ENCODE assay signal across 9 cellular contexts in the genomic region with DNA sequence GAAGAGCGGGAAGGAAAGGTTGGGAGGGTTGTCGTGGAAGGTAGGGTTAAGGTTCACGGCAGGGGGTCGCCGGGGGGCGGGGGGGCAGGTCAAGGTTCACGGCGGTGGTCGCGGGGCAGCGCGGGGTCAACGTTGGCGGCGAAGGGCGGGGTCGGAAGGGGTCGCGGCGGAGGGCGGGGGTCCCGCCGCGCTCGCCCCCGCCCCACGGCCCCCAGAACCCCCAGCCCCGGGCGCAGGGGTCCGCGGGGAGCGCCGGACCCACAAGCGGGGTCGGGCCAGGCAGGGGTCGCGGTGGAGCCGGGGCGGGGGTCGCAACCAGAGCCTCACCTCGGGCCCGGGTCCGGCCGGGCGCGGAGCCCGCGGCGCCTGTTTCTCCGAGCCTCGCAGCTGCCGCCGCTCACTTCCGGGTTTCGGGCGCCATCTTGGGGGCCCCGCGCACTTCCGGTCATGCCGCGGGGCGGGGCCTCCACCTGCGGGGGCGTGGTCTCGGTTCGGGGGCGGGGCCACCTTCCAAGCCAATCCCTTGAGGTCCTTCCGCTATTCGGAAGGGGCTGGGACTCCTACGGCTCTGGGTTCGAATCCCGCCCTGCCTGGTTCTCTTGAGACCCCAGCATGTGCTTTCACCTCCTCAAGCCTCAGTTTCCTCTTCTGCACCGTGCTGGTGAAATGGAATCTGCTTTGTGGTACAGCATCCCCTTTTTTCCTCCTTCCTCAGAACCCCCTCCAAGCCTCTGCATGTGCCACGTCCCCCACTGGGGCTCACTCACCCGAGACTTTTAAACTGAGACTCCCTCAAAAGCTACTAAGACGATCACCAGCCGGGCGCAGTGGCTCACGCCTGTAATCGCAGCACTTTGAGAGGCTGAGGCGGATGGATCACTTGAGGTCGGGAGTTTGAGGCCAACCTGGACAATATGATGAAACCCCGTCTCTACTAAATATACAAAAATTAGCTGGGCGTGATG. TPM values are rescaled to one million over a fixed set of nuclear protein-coding genes. Genes with fewer than 3 reads are reported as not detected.
DNase-seq lines count a peak whose midpoint lies in the region; ATAC-seq, FAIRE-seq and TF ChIP-seq lines count a peak whose summit lies in the region.
"Had no signal": no experiment of that assay in that cellular context is flagged by ENCODE, and none has a peak within 500 bp of the region (broad histone marks: within the 10 kb centered on the region; RNA-seq: fewer than 3 reads in every experiment).

Gene SBNO2 (minus strand): TSS at position 424 of the 965 bp plus-strand sequence. CDS start 19,992 bp downstream, outside the sequence.

- H2BK15ac ChIP-seq in H1 (ENCODE audit: low read length) (peak within 1 kb of the TSS; percentile 72; the same call in 1 of the 2 replicates), mesendoderm (replicated peaks; ENCODE audit: low read depth) (no peak within 1 kb of the TSS)

- peaks cover 29% of the 10 kb centered on the region for H3K36me3 ChIP-seq in NT2/D1 (ENCODE audit: insufficient read depth, insufficient read length, low read length)
- H3K36me3 ChIP-seq in H1 (ENCODE audit: control insufficient read depth in 2 of 4, insufficient read depth in 4 of 4, low read length in 3 of 4): peaks cover 0 to 2% (median 0%) of the 10 kb centered on the region in 4 experiments; a peak in 1 of 8 replicates
- H3K36me3 ChIP-seq in mesendoderm (ENCODE audit: control insufficient read depth, insufficient read depth, low read length): no peaks in the 10 kb centered on the region

- H3K4me3 ChIP-seq in HL-60 (replicated peaks; ENCODE audit: insufficient read depth, low read length) (peak within 1 kb of the TSS; percentile 83), NT2/D1 (ENCODE audit: insufficient read length, low read depth) (peak within 1 kb of the TSS; percentile 84), H1 (ENCODE audit: extremely low read depth in 1 of 4, insufficient read depth in 2 of 4, low read depth in 3 of 4, low read length in 4 of 4) (peak within 1 kb of the TSS; percentile 72 to 100 (median 78)), mesendoderm (ENCODE audit: low read length) (peak within 1 kb of the TSS; percentile 86)

- DNase-seq in NCI-H187 (lab: John Stamatoyannopoulos, UW): peak; percentile 79 to 88
- DNase-seq in NCI-H187 treated with DMSO at 0.1 percent for 48 hours (lab: John Stamatoyannopoulos, UW): no peak
- peak; percentile 75 to 87 for DNase-seq in HL-60 (ENCODE audit: low read depth in 1 of 2, low spot score in 1 of 2)
- DNase-seq in NT2/D1 (ENCODE audit: low read depth, low spot score): peak; percentile 83
- peak; percentile 93 for DNase-seq in activated CD8-positive, alpha-beta memory T cell treated with anti-CD3 and anti-CD28 coated beads, Interleukin-2, amount 10 ng/mL, durations not matched to agents 7 days and 5 days
- DNase-seq in H1 (ENCODE audit: low read depth in 1 of 2, low spot score in 2 of 2): peak; percentile 70 to 100
- peak; percentile 91 for DNase-seq in mesendoderm
- DNase-seq in stimulated activated CD8-positive, alpha-beta memory T cell treated with anti-CD3 and anti-CD28 coated beads, Interleukin-12 subunit alpha, Interleukin-12 subunit beta, amount 100 ng/mL, for 4 hours (ENCODE audit: low read depth): peak; percentile 79

- H2BK5ac ChIP-seq in H1 (ENCODE audit: low read depth, low read length): peak within 1 kb of the TSS; percentile 71; the same call in 1 of the 2 replicates
- H2BK5ac ChIP-seq in mesendoderm (ENCODE audit: low read length): no peak within 1 kb of the TSS

- H3K79me2 ChIP-seq in H1 (ENCODE audit: control insufficient read depth in 1 of 2, insufficient read depth in 2 of 2, low read length in 2 of 2) (peaks cover 10 to 44% of the 10 kb centered on the region in 2 experiments), mesendoderm (ENCODE audit: control insufficient read depth, insufficient read depth, low read length) (peaks cover 39% of the 10 kb centered on the region)

- H2BK120ac ChIP-seq in H1 (replicated peaks; ENCODE audit: low read depth, low read length) (peak within 1 kb of the TSS; percentile 79), mesendoderm (ENCODE audit: low read depth, low read length) (peak within 1 kb of the TSS; percentile 39)

- peaks cover 14% of the 10 kb centered on the region for H3K23me2 ChIP-seq in H1 (ENCODE audit: low read depth, low read length)

- H4K8ac ChIP-seq in H1 (ENCODE audit: extremely low read depth, insufficient read depth, low read length): peak within 1 kb of the TSS; percentile 81
- peak within 1 kb of the TSS; percentile 87 for H4K8ac ChIP-seq in mesendoderm (ENCODE audit: low read depth, low read length)

- TF ChIP-seq EP300 in H1 (IDR thresholded peaks at IDR 0.05; ENCODE audit: borderline replicate concordance in 1 of 2, low read depth in 2 of 2, low read length in 2 of 2): no peak

- no peaks in the 10 kb centered on the region for H3K27me3 ChIP-seq in HL-60 (ENCODE audit: insufficient read depth, poor library complexity, severe bottlenecking)
- no peaks in the 10 kb centered on the region for H3K27me3 ChIP-seq in NT2/D1 (ENCODE audit: insufficient read depth, insufficient read length)
- no peaks in the 10 kb centered on the region; a peak in 1 of 7 replicates for H3K27me3 ChIP-seq in H1 (replicated peaks in 1 of 4; ENCODE audit: control insufficient read depth in 3 of 4, extremely low read depth in 1 of 4, insufficient read depth in 3 of 4, low read length in 3 of 4)
- H3K27me3 ChIP-seq in mesendoderm (ENCODE audit: insufficient read depth, low read length, poor library complexity): no peaks in the 10 kb centered on the region

- TF ChIP-seq RAD21 in H1 (IDR thresholded peaks at IDR 0.05 in 1 of 2, conservative IDR thresholded peaks at IDR 0.05 in 1 of 2; ENCODE audit: low read depth in 2 of 2, low read length in 2 of 2): no peak

- H3K4me1 ChIP-seq in NT2/D1 (ENCODE audit: insufficient read depth, insufficient read length) (peaks cover 38% of the 10 kb centered on the region), H1 (replicated peaks in 1 of 4; ENCODE audit: control insufficient read depth in 3 of 4, insufficient read depth in 4 of 4, low read length in 3 of 4) (peaks cover 0 to 26% (median 14%) of the 10 kb centered on the region in 4 experiments; a peak in 5 of 7 replicates), mesendoderm (ENCODE audit: control insufficient read depth, low read depth, low read length) (peaks cover 2% of the 10 kb centered on the region)

- H3K27ac Mint-ChIP-seq in activated CD8-positive, alpha-beta memory T cell treated with anti-CD3 and anti-CD28 coated beads, Interleukin-2, amount 10 ng/mL, durations not matched to agents 7 days and 5 days: peak within 1 kb of the TSS; percentile 93

- peak within 1 kb of the TSS; percentile 71 for H3K18ac ChIP-seq in H1 (ENCODE audit: extremely low read depth, low read length)
- peak within 1 kb of the TSS; percentile 86 for H3K18ac ChIP-seq in mesendoderm (ENCODE audit: low read length)

- H3K23ac ChIP-seq in H1 (ENCODE audit: insufficient read length) (no peak within 1 kb of the TSS), mesendoderm (ENCODE audit: low read length) (peak within 1 kb of the TSS; percentile 45)

- peak within 1 kb of the TSS; percentile 90 for H3K4me3 Mint-ChIP-seq in activated CD8-positive, alpha-beta memory T cell treated with anti-CD3 and anti-CD28 coated beads, Interleukin-2, amount 10 ng/mL, durations not matched to agents 7 days and 5 days

- H3K27me3 Mint-ChIP-seq in activated CD8-positive, alpha-beta memory T cell treated with anti-CD3 and anti-CD28 coated beads, Interleukin-2, amount 10 ng/mL, durations not matched to agents 7 days and 5 days: no peaks in the 10 kb centered on the region

- H2BK20ac ChIP-seq in H1 (ENCODE audit: low read length): peak within 1 kb of the TSS; percentile 32; the same call in 1 of the 2 replicates

- 39% methylated on average over 30 of the region's 84 CpGs; no CpG with 5 or more reads in 1 of the 2 experiments for WGBS in H1 (ENCODE audit: extremely low coverage in 1 of 2, insufficient coverage in 1 of 2, insufficient read length in 1 of 2, insufficient replicate concordance in 2 of 2, low coverage in 1 of 2, low lambda C conversion rate in 2 of 2, missing lambda C conversion rate in 1 of 2), 2 experiments
- no CpG with 5 or more reads among the region's 84 CpGs for WGBS in mesendoderm (ENCODE audit: extremely low coverage, insufficient coverage, low lambda C conversion rate)

- H3K9ac ChIP-seq in NT2/D1 (ENCODE audit: insufficient read length, low read depth) (peak within 1 kb of the TSS; percentile 98), H1 (replicated peaks in 1 of 4; ENCODE audit: extremely low read depth in 1 of 4, low read depth in 3 of 4, low read length in 3 of 4) (peak within 1 kb of the TSS; percentile 48 to 77 (median 53); a peak in 6 of 7 replicates), mesendoderm (ENCODE audit: low read length) (peak within 1 kb of the TSS; percentile 95)

- CTCF ChIA-PET in activated CD8-positive, alpha-beta memory T cell treated with anti-CD3 and anti-CD28 coated beads, Interleukin-2, amount 10 ng/mL, durations not matched to agents 7 days and 5 days (lab: Charles Lee): interaction anchor here (1.0 to 1.3 kb wide), 3 partner anchors 43 to 70 kb away, joined by 3 to 5 read pairs (median 3); no protein-coding TSS in a partner anchor
- CTCF ChIA-PET in H1 (lab: Charles Lee; ENCODE audit: partially characterized antibody): interaction anchor here (3.7 kb wide), 1 partner anchor 61 kb away, joined by 17 read pairs; no protein-coding TSS in a partner anchor

- peaks cover 6% of the 10 kb centered on the region for H3K36me3 Mint-ChIP-seq in activated CD8-positive, alpha-beta memory T cell treated with anti-CD3 and anti-CD28 coated beads, Interleukin-2, amount 10 ng/mL, durations not matched to agents 7 days and 5 days

- H3K4me1 Mint-ChIP-seq in activated CD8-positive, alpha-beta memory T cell treated with anti-CD3 and anti-CD28 coated beads, Interleukin-2, amount 10 ng/mL, durations not matched to agents 7 days and 5 days: peaks cover 37% of the 10 kb centered on the region

- H3K4me2 ChIP-seq in H1 (ENCODE audit: insufficient read depth in 1 of 2, low read depth in 2 of 2, low read length in 2 of 2) (peak within 1 kb of the TSS; percentile 72 to 86), mesendoderm (ENCODE audit: low read length) (peak within 1 kb of the TSS; percentile 87)

- H3K9me3 ChIP-seq in NT2/D1 (ENCODE audit: insufficient read depth, low read length) (no peaks in the 10 kb centered on the region), H1 (ENCODE audit: insufficient read depth in 2 of 2, low read depth in 1 of 2, low read length in 1 of 2) (no peaks in the 10 kb centered on the region)

- H2AK5ac ChIP-seq in H1 (ENCODE audit: low read depth, low read length) (0 out of 2 replicates have a peak within 1 kb of the TSS, but pooled peaks have one; percentile 65), mesendoderm (ENCODE audit: low read length) (no peak within 1 kb of the TSS)

- peak within 1 kb of the TSS; percentile 69 for H3K56ac ChIP-seq in H1 (replicated peaks; ENCODE audit: insufficient read length, low read depth, low read length)
- peak within 1 kb of the TSS; percentile 96 for H3K56ac ChIP-seq in mesendoderm (ENCODE audit: low read length)

- peak in 1 of 2 experiments; percentile 77; a peak in 2 of 3 replicates for TF ChIP-seq POLR2A in H1 (IDR thresholded peaks at IDR 0.05; ENCODE audit: control extremely low read depth in 1 of 2, low read depth in 2 of 2, low read length in 2 of 2)

- H4K20me1 ChIP-seq in H1 (replicated peaks in 1 of 2; ENCODE audit: control insufficient read depth in 1 of 2, insufficient read depth in 2 of 2, low read length in 2 of 2): peaks cover 0 to 17% of the 10 kb centered on the region in 2 experiments

- POLR2A ChIA-PET in H1 (lab: Charles Lee; ENCODE audit: partially characterized antibody): no interaction called here

- 0 out of 2 replicates have a peak within 1 kb of the TSS, but pooled peaks have one; percentile 2 for H2BK12ac ChIP-seq in H1 (ENCODE audit: low read depth, low read length)

- H2AFZ ChIP-seq in H1 (ENCODE audit: low read length): no peak within 1 kb of the TSS

- H4K91ac ChIP-seq in H1 (replicated peaks; ENCODE audit: insufficient read length, low read length): peak within 1 kb of the TSS; percentile 84

- H3K9me3 Mint-ChIP-seq in activated CD8-positive, alpha-beta memory T cell treated with anti-CD3 and anti-CD28 coated beads, Interleukin-2, amount 10 ng/mL, durations not matched to agents 7 days and 5 days (ENCODE audit: low read depth): no peaks in the 10 kb centered on the region

- no peak within 1 kb of the TSS for H3K14ac ChIP-seq in H1 (ENCODE audit: insufficient read length)

- H3K27ac ChIP-seq in HL-60 (replicated peaks) (peak within 1 kb of the TSS; percentile 81), H1 (ENCODE audit: low read depth, low read length) (peak within 1 kb of the TSS; percentile 53; the same call in 1 of the 2 replicates), mesendoderm (ENCODE audit: low read depth, low read length) (peak within 1 kb of the TSS; percentile 58)

- H3K4ac ChIP-seq in H1 (replicated peaks; ENCODE audit: insufficient read length, low read depth, low read length): peak within 1 kb of the TSS; percentile 97
- H3K4ac ChIP-seq in mesendoderm (ENCODE audit: low read depth, low read length): peak within 1 kb of the TSS; percentile 82

- peaks cover 26% of the 10 kb centered on the region for H3K79me1 ChIP-seq in H1 (ENCODE audit: low read depth, low read length)
- peaks cover 19% of the 10 kb centered on the region for H3K79me1 ChIP-seq in mesendoderm (ENCODE audit: low read length)

- H4K5ac ChIP-seq in H1 (ENCODE audit: insufficient read length, low read depth, low read length) (peak within 1 kb of the TSS; percentile 78), mesendoderm (ENCODE audit: low read length) (no peak within 1 kb of the TSS)

- FAIRE-seq in H1 (lab: Jason Lieb, UNC): no peak
- FAIRE-seq: A204.1 had no signal

- TF ChIP-seq CTCF in HL-60 (IDR thresholded peaks at IDR 0.05; ENCODE audit: insufficient read depth, low read length) (no peak), H1 (IDR thresholded peaks at IDR 0.05; ENCODE audit: control extremely low read depth in 1 of 3, insufficient read depth in 1 of 3, low read depth in 1 of 3, low read length in 3 of 3) (no peak)

- ATAC-seq in activated CD8-positive, alpha-beta memory T cell treated with anti-CD3 and anti-CD28 coated beads, Interleukin-2, amount 10 ng/mL, durations not matched to agents 7 days and 5 days: peak; percentile 91

RNA-seq across cellular contexts. Expression of gene SBNO2, which starts in this region (rescaled TPM):
- total RNA-seq in activated CD8-positive, alpha-beta memory T cell treated with anti-CD3 and anti-CD28 coated beads, Interleukin-2, amount 10 ng/mL, durations not matched to agents 7 days and 5 days: 10 to 100 TPM; 50.6 to 74.7 TPM
- 31.4 and 37.4 TPM in 2 replicates for total RNA-seq in H1 (2021; fragmentation: NEBNext Ultra II Directional; extraction: Animal tissue kit (Norgen Biotek cat#: 25700))
- 12.2 and 21.3 TPM in 2 replicates for polyA plus RNA-seq in H1 (2011; rRNA removed)
- 12.8 TPM for polyA plus RNA-seq in H1 (2011; cell fraction: cytosol; rRNA removed)
- polyA plus RNA-seq in H1 (2011; cell fraction: nucleus; rRNA removed): 67.3 TPM
- 21.4 to 33.6 TPM (median 24.5 TPM) in 4 replicates for polyA plus RNA-seq in H1 (2012, experiment 1 of 2)
- polyA plus RNA-seq in H1 (2012, experiment 2 of 2): 13.6 TPM
- polyA plus RNA-seq in H1 (2013, experiment 1 of 2): 16.0 TPM
- 14.4 TPM for polyA plus RNA-seq in H1 (2013, experiment 2 of 2)
- 10.0 and 10.6 TPM in 2 replicates for polyA minus RNA-seq in H1 (2011; rRNA and poly(A)+ RNA removed)
- 23.1 TPM for polyA minus RNA-seq in H1 (2011; cell fraction: cytosol; rRNA and poly(A)+ RNA removed)
- 23.4 TPM for polyA minus RNA-seq in H1 (2011; cell fraction: nucleus; rRNA and poly(A)+ RNA removed)
- polyA plus RNA-seq in mesendoderm (2013, experiment 1 of 2): 16.7 TPM
- polyA plus RNA-seq in mesendoderm (2013, experiment 2 of 2): 15.3 TPM
